ENCODE assay signal across 13 cellular contexts in genomic region chr18:55317832-55318231, GRCh38.
DNase-seq lines count a peak whose midpoint lies in the region; ATAC-seq, FAIRE-seq and TF ChIP-seq lines count a peak whose summit lies in the region.
"Had no signal": no experiment of that assay in that cellular context is flagged by ENCODE, and none has a peak within 500 bp of the region (broad histone marks: within the 10 kb centered on the region; RNA-seq: fewer than 3 reads in every experiment).

No MANE protein-coding gene starts in this region.

- H3K27me3 ChIP-seq in A673 (replicated peaks; ENCODE audit: insufficient read depth, low read depth, low read length, poor library complexity) = no peaks in the 10 kb centered on the region
- H3K27me3 ChIP-seq in muscle layer of duodenum (ENCODE audit: low read depth, low read length) = no peaks in the 10 kb centered on the region
- no peaks in the 10 kb centered on the region for H3K27me3 ChIP-seq in Caco-2 (replicated peaks; ENCODE audit: control insufficient read depth, insufficient read depth, low read length)
- H3K27me3 ChIP-seq: neural progenitor cell had no signal

- H3K27ac ChIP-seq in A673 (ENCODE audit: low read depth, low read length, poor library complexity, severe bottlenecking) (peak overlapping the region; percentile 89), angular gyrus (ENCODE audit: low read depth, low read length) (peak overlapping the region; percentile 97), muscle layer of duodenum (ENCODE audit: low read length) (peak overlapping the region; percentile 90)
- H3K27ac ChIP-seq: neural progenitor cell had no signal

- H3K4me1 ChIP-seq in A673 (ENCODE audit: insufficient read depth, low read length, poor library complexity, severe bottlenecking) = peaks cover 59% of the 10 kb centered on the region
- H3K4me1 ChIP-seq in muscle layer of duodenum (ENCODE audit: control insufficient read depth in 1 of 2, insufficient read depth in 2 of 2, low read length in 2 of 2) = peaks cover 0 to 26% of the 10 kb centered on the region in 2 donors
- no peaks in the 10 kb centered on the region for H3K4me1 ChIP-seq in Caco-2

- ATAC-seq in HG03039 (IDR thresholded peaks at IDR 0.05; ENCODE audit: unreplicated experiment) = no peak
- ATAC-seq in HG03097 (IDR thresholded peaks at IDR 0.05; ENCODE audit: low FRiP score, unreplicated experiment) = no peak
- ATAC-seq: GM23338 had no signal

- POLR2A ChIA-PET in A673 (lab: Charles Lee; ENCODE audit: low non-redundant PET) = no interaction called here
- POLR2A ChIA-PET in Caco-2 (lab: Charles Lee) = interaction anchor here (0.8 kb wide), 1 partner anchor 56 kb away, joined by 4 read pairs; no protein-coding TSS in a partner anchor

- DNase-seq in A673 (ENCODE audit: low spot score) (no peak), GM12891 (ENCODE audit: insufficient read length, low spot score) (no peak), Caco-2 (no peak), dedifferentiated amniotic fluid mesenchymal stem cell (ENCODE audit: extremely low spot score) (no peak)
- DNase-seq: activated CD4-positive, alpha-beta T cell treated with anti-CD3 and anti-CD28 coated beads, Interleukin-2, amount 50 U/mL, for 4 hours; NCI-H187; SIG-M5 had no signal

- peak overlapping the region; percentile 60 for H3K4me3 ChIP-seq in A673 (ENCODE audit: low read depth, low read length, poor library complexity, severe bottlenecking)
- peak overlapping the region; percentile 3 to 87 for H3K4me3 ChIP-seq in muscle layer of duodenum (ENCODE audit: low read depth in 1 of 2, low read length in 2 of 2)
- H3K4me3 ChIP-seq in Caco-2 (ENCODE audit: low read depth, low read length) = no peak overlapping the region
- H3K4me3 ChIP-seq: GM23338, neural progenitor cell had no signal

- intact Hi-C loops in A673 (cut with micrococcal nuclease; ENCODE audit: unreplicated experiment) (no loop called here), Caco-2 (cut with micrococcal nuclease; ENCODE audit: unreplicated experiment) (no loop called here)

- H3K4me3 Mint-ChIP-seq in Caco-2 (ENCODE audit: unreplicated experiment) = no peak overlapping the region
- H3K4me3 Mint-ChIP-seq: GM23338, neural progenitor cell had no signal

- TF ChIP-seq POLR2A in GM12891 (IDR thresholded peaks at IDR 0.05; ENCODE audit: low read depth, low read length) = no peak

- TF ChIP-seq CTCF in A673 (conservative IDR thresholded peaks at IDR 0.05; ENCODE audit: low read depth, low read length) (no peak), Caco-2 (IDR thresholded peaks at IDR 0.05; ENCODE audit: insufficient read depth in 1 of 2, low read depth in 1 of 2, low read length in 1 of 2, severe bottlenecking in 1 of 2, unreplicated experiment in 1 of 2) (no peak)

- no peak overlapping the region for H3K27ac Mint-ChIP-seq in Caco-2 (ENCODE audit: unreplicated experiment)
- H3K27ac Mint-ChIP-seq: GM23338, neural progenitor cell had no signal

- no peaks in the 10 kb centered on the region for H3K9me3 Mint-ChIP-seq in Caco-2 (ENCODE audit: unreplicated experiment)
- H3K9me3 Mint-ChIP-seq: GM23338, neural progenitor cell had no signal

- H3K36me3 ChIP-seq in A673 (ENCODE audit: insufficient read depth, low read length, poor library complexity, severe bottlenecking) = no peaks in the 10 kb centered on the region
- H3K36me3 ChIP-seq in muscle layer of duodenum (ENCODE audit: control insufficient read depth in 1 of 2, insufficient read depth in 2 of 2, low read length in 2 of 2) = peaks cover 0 to 3% of the 10 kb centered on the region in 2 donors
- no peaks in the 10 kb centered on the region for H3K36me3 ChIP-seq in Caco-2 (ENCODE audit: control insufficient read depth, insufficient read depth, low read length)
- H3K36me3 ChIP-seq: neural progenitor cell had no signal

- peak; percentile 57 for FAIRE-seq in GM12891 (lab: Jason Lieb, UNC)

- H3K4me1 Mint-ChIP-seq in Caco-2 (ENCODE audit: low read depth, unreplicated experiment) = peaks cover 8% of the 10 kb centered on the region

- H3K9me3 ChIP-seq in A673 (ENCODE audit: low read depth, low read length, poor library complexity, severe bottlenecking) (no peaks in the 10 kb centered on the region), muscle layer of duodenum (ENCODE audit: control insufficient read depth in 1 of 2, low read length in 2 of 2) (no peaks in the 10 kb centered on the region), Caco-2 (no peaks in the 10 kb centered on the region)

- H3K27me3 Mint-ChIP-seq in Caco-2 (ENCODE audit: insufficient read depth, unreplicated experiment) = no peaks in the 10 kb centered on the region

- CTCF ChIA-PET in A673 (lab: Charles Lee) (no interaction called here), Caco-2 (lab: Charles Lee) (no interaction called here)

- peaks cover 31% of the 10 kb centered on the region for H3K36me3 Mint-ChIP-seq in Caco-2 (ENCODE audit: insufficient read depth, unreplicated experiment)
- H3K36me3 Mint-ChIP-seq: neural progenitor cell had no signal

- BruUV-seq in A673 (replicated peaks; lab: Mats Ljungman, UMichigan) = no TSS peak
- BruUV-seq in Caco-2 (replicated peaks; lab: Mats Ljungman, UMichigan) = no TSS peak

TF ChIP-seq in GM12891, 5 proteins besides CTCF, POLR2A, EP300 and RAD21:
- TF ChIP-seq POLR2AphosphoS5 (IDR thresholded peaks at IDR 0.05; ENCODE audit: low read depth, low read length) (no peak), PAX5 (IDR thresholded peaks at IDR 0.05; ENCODE audit: insufficient read depth, low read length, severe bottlenecking) (no peak), SPI1 (IDR thresholded peaks at IDR 0.05; ENCODE audit: low read depth, low read length) (no peak)
